8 cellular contexts compared by ENCODE assay signal in the genomic region with DNA sequence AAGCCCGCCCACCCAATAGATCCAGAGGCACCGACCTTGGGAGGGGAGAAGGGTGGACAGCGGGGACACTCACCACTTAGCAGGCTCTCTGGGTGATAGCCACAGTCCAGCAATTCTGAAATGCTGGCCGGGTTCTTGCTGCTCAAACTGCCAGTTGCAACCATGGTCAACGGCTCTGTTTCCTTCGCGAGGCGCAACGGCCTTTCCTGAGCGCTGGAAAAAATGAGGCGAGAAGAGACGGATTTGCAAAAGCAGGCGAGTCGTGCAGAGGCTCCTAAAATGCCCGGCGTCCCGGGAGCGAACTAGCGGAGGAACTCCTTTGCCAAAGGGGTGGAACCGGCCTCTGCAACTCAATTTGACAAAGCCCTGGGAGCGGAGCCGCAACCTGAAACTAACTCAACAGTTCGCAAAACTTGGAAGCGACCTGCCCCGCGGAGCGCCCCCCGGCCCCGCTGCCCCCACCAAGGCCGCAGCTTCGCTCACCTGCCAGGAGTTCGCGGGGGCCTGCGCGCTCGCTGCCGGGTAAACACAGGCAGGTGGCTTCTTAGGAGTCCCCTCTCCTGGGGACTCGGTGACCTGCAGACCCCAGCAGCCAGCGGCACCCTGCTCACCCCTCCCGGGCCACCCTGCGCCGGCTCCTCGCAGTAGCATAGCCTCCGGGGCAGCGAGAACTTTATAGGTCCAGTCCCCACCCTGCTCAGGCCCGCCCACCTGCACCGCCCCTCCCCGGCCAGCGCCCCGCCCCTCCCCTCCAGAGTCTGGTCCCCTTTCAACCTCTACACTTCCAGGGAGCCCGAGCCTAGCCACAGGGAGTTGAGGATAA. TPM values are rescaled to one million over a fixed set of nuclear protein-coding genes. Genes with fewer than 3 reads are reported as not detected.
DNase-seq lines count a peak whose midpoint lies in the region; ATAC-seq lines count a peak whose summit lies in the region.

A gene with protein sequence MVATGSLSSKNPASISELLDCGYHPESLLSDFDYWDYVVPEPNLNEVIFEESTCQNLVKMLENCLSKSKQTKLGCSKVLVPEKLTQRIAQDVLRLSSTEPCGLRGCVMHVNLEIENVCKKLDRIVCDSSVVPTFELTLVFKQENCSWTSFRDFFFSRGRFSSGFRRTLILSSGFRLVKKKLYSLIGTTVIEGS (minus strand): TSS at position 649 of the 823 bp plus-strand sequence. CDS start 485 bp downstream, at position 164.

- no peaks in the 10 kb centered on the region for H3K36me3 Mint-ChIP-seq in activated CD4-positive, alpha-beta memory T cell treated with anti-CD3 and anti-CD28 coated beads, Interleukin-2, amount 10 ng/mL, durations not matched to agents 7 days and 5 days (ENCODE audit: low read depth)
- H3K36me3 Mint-ChIP-seq in naive thymus-derived CD8-positive, alpha-beta T cell = peaks cover 0 to 2% (median 0%) of the 10 kb centered on the region in 3 donors

- in situ Hi-C loops in ACHN (cut with HindIII; ENCODE audit: low pct_ligation_motif_present, low pct_unique_long_range_greater_than_20kb, low sequenced_read_pairs) = no loop called here

- POLR2A ChIA-PET in activated CD4-positive, alpha-beta memory T cell treated with anti-CD3 and anti-CD28 coated beads, Interleukin-2, amount 10 ng/mL, durations not matched to agents 7 days and 5 days (lab: Charles Lee) = no interaction called here
- POLR2A ChIA-PET in naive thymus-derived CD8-positive, alpha-beta T cell (lab: Charles Lee) = no interaction called here

- CTCF ChIA-PET in activated CD4-positive, alpha-beta memory T cell treated with anti-CD3 and anti-CD28 coated beads, Interleukin-2, amount 10 ng/mL, durations not matched to agents 7 days and 5 days (lab: Charles Lee) = no interaction called here

- DNase-seq in ACHN = peak; percentile 49
- DNase-seq in activated CD4-positive, alpha-beta memory T cell treated with anti-CD3 and anti-CD28 coated beads, Interleukin-2, amount 10 ng/mL, durations not matched to agents 7 days and 5 days = no peak
- DNase-seq in fibroblast of gingiva (ENCODE audit: low read depth) = peak; percentile 45
- peak in 5 of 10 donors; percentile 6 to 16 (median 15) for DNase-seq in naive thymus-derived CD8-positive, alpha-beta T cell
- no peak for DNase-seq in effector CD8-positive, alpha-beta T cell (lab: John Stamatoyannopoulos, UW)

- peaks cover 42% of the 10 kb centered on the region for H3K27me3 Mint-ChIP-seq in activated CD4-positive, alpha-beta memory T cell treated with anti-CD3 and anti-CD28 coated beads, Interleukin-2, amount 10 ng/mL, durations not matched to agents 7 days and 5 days
- H3K27me3 Mint-ChIP-seq in naive thymus-derived CD8-positive, alpha-beta T cell = peaks cover 34 to 42% (median 37%) of the 10 kb centered on the region in 5 donors

- H3K4me3 Mint-ChIP-seq in activated CD4-positive, alpha-beta memory T cell treated with anti-CD3 and anti-CD28 coated beads, Interleukin-2, amount 10 ng/mL, durations not matched to agents 7 days and 5 days = peak within 1 kb of the TSS; percentile 61
- peak within 1 kb of the TSS; percentile 72 to 90 (median 84) for H3K4me3 Mint-ChIP-seq in naive thymus-derived CD8-positive, alpha-beta T cell

- H3K4me1 Mint-ChIP-seq in activated CD4-positive, alpha-beta memory T cell treated with anti-CD3 and anti-CD28 coated beads, Interleukin-2, amount 10 ng/mL, durations not matched to agents 7 days and 5 days = peaks cover 15% of the 10 kb centered on the region
- peaks cover 10 to 18% (median 15%) of the 10 kb centered on the region in 4 donors for H3K4me1 Mint-ChIP-seq in naive thymus-derived CD8-positive, alpha-beta T cell

- H3K27ac Mint-ChIP-seq in activated CD4-positive, alpha-beta memory T cell treated with anti-CD3 and anti-CD28 coated beads, Interleukin-2, amount 10 ng/mL, durations not matched to agents 7 days and 5 days = no peak within 1 kb of the TSS
- H3K27ac Mint-ChIP-seq in naive thymus-derived CD8-positive, alpha-beta T cell = peak within 1 kb of the TSS in 2 of 10 donors; percentile 11 to 45

- ATAC-seq in GM21786 (IDR thresholded peaks at IDR 0.05; ENCODE audit: unreplicated experiment) (peak; percentile 47), GM21737 (IDR thresholded peaks at IDR 0.05; ENCODE audit: unreplicated experiment) (no peak), HG02610 (IDR thresholded peaks at IDR 0.05; ENCODE audit: unreplicated experiment) (no peak)
- peak; percentile 53 to 84 for ATAC-seq in naive thymus-derived CD8-positive, alpha-beta T cell

- no peaks in the 10 kb centered on the region for H3K9me3 Mint-ChIP-seq in activated CD4-positive, alpha-beta memory T cell treated with anti-CD3 and anti-CD28 coated beads, Interleukin-2, amount 10 ng/mL, durations not matched to agents 7 days and 5 days
- no peaks in the 10 kb centered on the region for H3K9me3 Mint-ChIP-seq in naive thymus-derived CD8-positive, alpha-beta T cell

RNA-seq across cellular contexts. Expression of the gene that starts here (rescaled TPM):
- total RNA-seq in activated CD4-positive, alpha-beta memory T cell treated with anti-CD3 and anti-CD28 coated beads, Interleukin-2, amount 10 ng/mL, durations not matched to agents 7 days and 5 days = 1 to 10 TPM; 1.1 to 1.3 TPM
- total RNA-seq in naive thymus-derived CD8-positive, alpha-beta T cell = not detected
- polyA plus RNA-seq in naive thymus-derived CD8-positive, alpha-beta T cell = under 1 TPM in 1 of 3 donors, not detected in 2; 0.30 TPM

Comparison
In these comparisons a context has a peak if more than half of its experiments do, and no peak if none do; other contexts are left out.
1. Peak in ATAC-seq in naive thymus-derived CD8-positive, alpha-beta T cell; RNA of the gene not detected or under 1 TPM.
2. DNase-seq: peak in ACHN (single experiment) and fibroblast of gingiva (single experiment); none in activated CD4-positive, alpha-beta memory T cell treated with anti-CD3 and anti-CD28 coated beads, Interleukin-2, amount 10 ng/mL, durations not matched to agents 7 days and 5 days (single experiment) and effector CD8-positive, alpha-beta T cell (single experiment).